9 cellular contexts compared by ENCODE assay signal in genomic region chr17:4807534-4808377, GRCh38. TPM values are rescaled to one million over a fixed set of nuclear protein-coding genes. Genes with fewer than 3 reads are reported as not detected.
A peak's percentile ranks its signal among the peaks of the same experiment; 100 is the strongest.
DNase-seq lines count a peak whose midpoint lies in the region; FAIRE-seq and TF ChIP-seq lines count a peak whose summit lies in the region.
"Had no signal": no experiment of that assay in that cellular context is flagged by ENCODE, and none has a peak within 500 bp of the region (broad histone marks: within the 10 kb centered on the region; RNA-seq: fewer than 3 reads in every experiment).

No MANE protein-coding gene starts in this region.

- H3K27me3 ChIP-seq in PC-9 (ENCODE audit: insufficient read depth, low read depth): no peaks in the 10 kb centered on the region
- no peaks in the 10 kb centered on the region for H3K27me3 ChIP-seq in esophagus (ENCODE audit: control insufficient read depth in 1 of 2, insufficient read depth in 2 of 2, low read length in 2 of 2)

- intact Hi-C loops in PC-9 (cut with micrococcal nuclease; ENCODE audit: unreplicated experiment): loop anchor here (5.0 kb wide), 1 partner anchor 75 kb away; no protein-coding TSS in a partner anchor

- H3K27ac Mint-ChIP-seq in neural crest cell (ENCODE audit: unreplicated experiment): peak overlapping the region; percentile 50

- peak overlapping the region; percentile 83 for H3K4me2 ChIP-seq in PC-9

- H3K4me1 ChIP-seq in PC-9 (replicated peaks; ENCODE audit: insufficient read depth) (peaks cover 38% of the 10 kb centered on the region), esophagus (ENCODE audit: control insufficient read depth in 2 of 2, insufficient read depth in 2 of 2, low read length in 1 of 2) (peaks cover 0 to 16% of the 10 kb centered on the region in 2 donors)

- H3K4me3 ChIP-seq in PC-9 (peak overlapping the region; percentile 68), esophagus (ENCODE audit: low read depth in 1 of 2, low read length in 2 of 2) (peak overlapping the region; percentile 82 to 88)

- no peaks in the 10 kb centered on the region for H3K9me2 ChIP-seq in PC-9 (ENCODE audit: insufficient read depth)

- peak overlapping the region; percentile 77 for H3K27ac ChIP-seq in C4-2B
- no peak overlapping the region for H3K27ac ChIP-seq in PC-9
- H3K27ac ChIP-seq in esophagus (ENCODE audit: low read depth in 2 of 2, low read length in 1 of 2): peak overlapping the region; percentile 12 to 65

- H3K9me3 Mint-ChIP-seq in neural crest cell: no peaks in the 10 kb centered on the region

- peak overlapping the region; percentile 90 for H3K4me3 Mint-ChIP-seq in neural crest cell

- no peak for TF ChIP-seq POLR2A in H54 (IDR thresholded peaks at IDR 0.05; ENCODE audit: low read depth, low read length)

- FAIRE-seq in H54 (lab: Jason Lieb, UNC): no peak
- FAIRE-seq: colon had no signal

- peak overlapping the region; percentile 77 for H2AFZ ChIP-seq in PC-9

- CTCF ChIA-PET in PC-9 (lab: Charles Lee): interaction anchor here (0.7 to 1.6 kb wide), 2 partner anchors 18 to 21 kb away, joined by 3 to 18 read pairs; partner anchors contain the start of gene GLTPD2

- DNase-seq in PC-9 (no peak), neural crest cell (ENCODE audit: low read depth, low spot score) (no peak), H54 (ENCODE audit: insufficient read length, low spot score) (no peak), HuH-7.5 (ENCODE audit: low spot score) (no peak), LoVo (ENCODE audit: low spot score) (no peak)
- no peak for DNase-seq in central memory CD4-positive, alpha-beta T cell

- no peaks in the 10 kb centered on the region for H4K20me1 ChIP-seq in PC-9 (ENCODE audit: insufficient read depth)

- 18 to 21% methylated on average over 38 of the region's 38 CpGs for whole genome bisulfite sequencing in esophagus, 2 donors

- H3K79me2 ChIP-seq in PC-9 (ENCODE audit: low read depth): no peaks in the 10 kb centered on the region

- H3K4me1 Mint-ChIP-seq in neural crest cell: peaks cover 34% of the 10 kb centered on the region

- TF ChIP-seq CTCF in C4-2B (conservative IDR thresholded peaks at IDR 0.05) (no peak), PC-9 (conservative IDR thresholded peaks at IDR 0.05) (no peak), neural crest cell (conservative IDR thresholded peaks at IDR 0.05) (no peak)

- no TSS peak for BruUV-seq in PC-9 (replicated peaks; lab: Mats Ljungman, UMichigan)

- H3K36me3 Mint-ChIP-seq in neural crest cell (ENCODE audit: low read depth): peaks cover 9% of the 10 kb centered on the region

- no peaks in the 10 kb centered on the region for H3K27me3 Mint-ChIP-seq in neural crest cell (ENCODE audit: low read depth)

- H3K9me3 ChIP-seq in PC-9 (ENCODE audit: insufficient read depth, low read depth): no peaks in the 10 kb centered on the region
- peaks cover 0 to 2% of the 10 kb centered on the region in 2 donors for H3K9me3 ChIP-seq in esophagus (ENCODE audit: control insufficient read depth in 2 of 2, insufficient read depth in 1 of 2, low read depth in 1 of 2, low read length in 1 of 2)

- H3K36me3 ChIP-seq in PC-9 (ENCODE audit: low read depth) (0 out of 2 replicates have a peak, but pooled peaks cover 9% of the 10 kb centered on the region), esophagus (ENCODE audit: control insufficient read depth in 2 of 2, insufficient read depth in 2 of 2, low read length in 1 of 2) (peaks cover 4 to 14% of the 10 kb centered on the region in 2 donors)

- POLR2A ChIA-PET in PC-9 (lab: Charles Lee; ENCODE audit: unreplicated experiment): interaction anchor here (0.6 to 1.1 kb wide), 5 partner anchors 17 to 86 kb away, joined by 3 to 12 read pairs (median 4); no protein-coding TSS in a partner anchor

- peaks cover 32% of the 10 kb centered on the region for H3F3A ChIP-seq in PC-9 (ENCODE audit: insufficient read depth, low read depth)

RNA-seq across cellular contexts. Expression of gene PLD2, which starts 0.8 kb away (rescaled TPM):
- 95.5 and 116 TPM in 2 replicates for total RNA-seq in PC-9 (2021)
- polyA plus RNA-seq in esophagus: 10 to 100 TPM; 66.9 to 67.4 TPM
- 54.8 and 63.9 TPM in 2 replicates for total RNA-seq in neural crest cell

RNA-seq across cellular contexts. Expression of gene PSMB6, which starts 11.8 kb away (rescaled TPM):
- total RNA-seq in PC-9 (2021) (214 and 326 TPM in 2 replicates), neural crest cell (174 and 181 TPM in 2 replicates)
- 100 to 1,000 TPM; 110 to 248 TPM for polyA plus RNA-seq in esophagus

RNA-seq across cellular contexts. Expression of gene GLTPD2, which starts 19.0 kb away (rescaled TPM):
- total RNA-seq in PC-9 (2021): not detected in 2 replicates
- polyA plus RNA-seq in esophagus: under 1 TPM in 1 of 2 donors, not detected in 1; 0.38 TPM
- not detected in 2 replicates for total RNA-seq in neural crest cell

RNA-seq across cellular contexts. Expression of gene VMO1, which starts 21.6 kb away (rescaled TPM):
- total RNA-seq in PC-9 (2021) (3.6 and 4.1 TPM in 2 replicates), neural crest cell (1.0 and 1.6 TPM in 2 replicates)
- 1 to 10 TPM; 1.3 to 1.5 TPM for polyA plus RNA-seq in esophagus
